In genomic region chr6:53125276-53125675, GRCh38 we compare ENCODE assay signal across 31 cellular contexts. TPM values are rescaled to one million over a fixed set of nuclear protein-coding genes. Genes with fewer than 3 reads are reported as not detected.
DNase-seq lines count a peak whose midpoint lies in the region; ATAC-seq and TF ChIP-seq lines count a peak whose summit lies in the region.
"Had no signal": no experiment of that assay in that cellular context is flagged by ENCODE, and none has a peak within 500 bp of the region (broad histone marks: within the 10 kb centered on the region; RNA-seq: fewer than 3 reads in every experiment).

No MANE protein-coding gene starts in this region.

- no peak overlapping the region for H3K23ac ChIP-seq in trophoblast cell (ENCODE audit: low read length)

- H3K4me3 ChIP-seq in trophoblast cell (ENCODE audit: low read depth, low read length) (no peak overlapping the region), heart left ventricle (no peak overlapping the region)
- H3K4me3 ChIP-seq: A549; BLaER1; BLaER1 treated with 17β-estradiol and CSF1 and Interleukin-3, amounts not matched to agents 10 nM and 100 nM had no signal

- no peaks in the 10 kb centered on the region for H3K27me3 ChIP-seq in trophoblast cell (ENCODE audit: insufficient read depth, low read length)
- H3K27me3 ChIP-seq in heart left ventricle, result peaks cover 0 to 6% (median 0%) of the 10 kb centered on the region in 9 donors
- H3K27me3 ChIP-seq: BLaER1; BLaER1 treated with 17β-estradiol and CSF1 and Interleukin-3, amounts not matched to agents 10 nM and 100 nM had no signal

- H2BK5ac ChIP-seq in trophoblast cell (ENCODE audit: low read depth, low read length, poor library complexity), result no peak overlapping the region

- H3K4me2 ChIP-seq in trophoblast cell (ENCODE audit: low read length), result no peak overlapping the region
- H3K4me2 ChIP-seq: A549; BLaER1; BLaER1 treated with 17β-estradiol and CSF1 and Interleukin-3, amounts not matched to agents 10 nM and 100 nM had no signal

- DNase-seq in trophoblast cell, result peak; percentile 81 to 92
- DNase-seq in heart left ventricle, result no peak
- DNase-seq: 8988T; ACHN; AML-193; BE2C; C1 segment of cervical spinal cord; Caco-2; Calu3; CD4-positive, alpha-beta memory T cell; CD4-positive, alpha-beta T cell; CD4-positive, CD25-positive, alpha-beta regulatory T cell; CD8-positive, alpha-beta memory T cell; CD8-positive, alpha-beta T cell; COR-L47; DMS 273 treated with DMSO at 0.1 percent for 48 hours; DMS153; DMS53; DMS79; DMS79 treated with DMSO at 0.1 percent for 48 hours; DND-41; EL had no signal

- H3K4me1 ChIP-seq in trophoblast cell (ENCODE audit: control insufficient read depth in 1 of 2, insufficient read depth in 2 of 2, low read length in 2 of 2) (no peaks in the 10 kb centered on the region), heart left ventricle (no peaks in the 10 kb centered on the region)
- H3K4me1 ChIP-seq: BE2C; BLaER1; BLaER1 treated with 17β-estradiol and CSF1 and Interleukin-3, amounts not matched to agents 10 nM and 100 nM; Caco-2 had no signal

- H3K79me2 ChIP-seq in trophoblast cell (ENCODE audit: control insufficient read depth, insufficient read depth, low read length, poor library complexity), result no peaks in the 10 kb centered on the region

- H2BK120ac ChIP-seq in trophoblast cell (ENCODE audit: insufficient read depth, low read length, poor library complexity), result no peak overlapping the region

- no peak overlapping the region for H3K14ac ChIP-seq in trophoblast cell (ENCODE audit: low read length)

- H3K4ac ChIP-seq in trophoblast cell (ENCODE audit: low read depth, low read length), result no peak overlapping the region

- peaks cover 3% of the 10 kb centered on the region for H3K79me1 ChIP-seq in trophoblast cell (ENCODE audit: low read length)

- H4K8ac ChIP-seq in trophoblast cell (ENCODE audit: low read depth, low read length), result no peak overlapping the region

- no peak overlapping the region for H3K9ac ChIP-seq in trophoblast cell (ENCODE audit: low read length)
- H3K9ac ChIP-seq: BLaER1; BLaER1 treated with 17β-estradiol and CSF1 and Interleukin-3, amounts not matched to agents 10 nM and 100 nM had no signal

- H2AK5ac ChIP-seq in trophoblast cell (ENCODE audit: low read length), result no peak overlapping the region

- no peaks in the 10 kb centered on the region for H3K9me3 ChIP-seq in trophoblast cell (ENCODE audit: insufficient read depth, low read depth, low read length)
- no peaks in the 10 kb centered on the region for H3K9me3 ChIP-seq in heart left ventricle
- H3K9me3 ChIP-seq: A549; BE2C; BLaER1; BLaER1 treated with 17β-estradiol and CSF1 and Interleukin-3, amounts not matched to agents 10 nM and 100 nM; Caco-2 had no signal

- TF ChIP-seq POLR2A in heart left ventricle (IDR thresholded peaks at IDR 0.05), result no peak

- TF ChIP-seq CTCF in heart left ventricle (IDR thresholded peaks at IDR 0.05), result no peak

- H4K91ac ChIP-seq in trophoblast cell (ENCODE audit: low read depth, low read length), result no peak overlapping the region

- H3K18ac ChIP-seq in trophoblast cell (ENCODE audit: low read length), result no peak overlapping the region

- WGBS in trophoblast cell (ENCODE audit: extremely low coverage, insufficient coverage, insufficient read length), result no CpG with 5 or more reads among the region's 4 CpGs
- 82 to 95% (median 92%) methylated on average over 4 of the region's 4 CpGs for WGBS in heart left ventricle, 4 donors

- ATAC-seq in heart left ventricle, result no peak
- ATAC-seq: A549; CD8-positive, alpha-beta T cell had no signal

- no peak overlapping the region for H2BK12ac ChIP-seq in trophoblast cell (ENCODE audit: low read length)

- no peak overlapping the region for H3K27ac ChIP-seq in trophoblast cell (ENCODE audit: low read depth, low read length)
- H3K27ac ChIP-seq in heart left ventricle, result no peak overlapping the region
- H3K27ac ChIP-seq: 22Rv1; A549; BLaER1; BLaER1 treated with 17β-estradiol and CSF1 and Interleukin-3, amounts not matched to agents 10 nM and 100 nM; C4-2B had no signal

- intact Hi-C loops in heart left ventricle (cut with DNase I), result no loop called here

- no peak overlapping the region for H2AFZ ChIP-seq in trophoblast cell (ENCODE audit: insufficient read depth, low read length, poor library complexity)

- no peak overlapping the region for H4K12ac ChIP-seq in trophoblast cell (ENCODE audit: low read depth, low read length)

- H3K36me3 ChIP-seq in trophoblast cell (ENCODE audit: control insufficient read depth in 1 of 2, insufficient read depth in 2 of 2, low read length in 2 of 2), result peaks cover 0 to 2% of the 10 kb centered on the region in 2 experiments
- no peaks in the 10 kb centered on the region for H3K36me3 ChIP-seq in heart left ventricle
- H3K36me3 ChIP-seq: BE2C; BLaER1; BLaER1 treated with 17β-estradiol and CSF1 and Interleukin-3, amounts not matched to agents 10 nM and 100 nM had no signal

RNA-seq across cellular contexts. Expression of gene GCM1, which starts 23.4 kb away (rescaled TPM):
- polyA plus RNA-seq in trophoblast cell (2013), result 88.6 and 98.7 TPM in 2 replicates
- not detected for total RNA-seq in heart left ventricle
- polyA plus RNA-seq in heart left ventricle, result under 1 TPM in 1 of 2 donors, not detected in 1; 0.03 TPM
- total RNA-seq: A172; CD8-positive, alpha-beta memory T cell had no signal
- polyA plus RNA-seq: AG04450; BJ; CD14-positive monocyte; CD4-positive, alpha-beta memory T cell; CD8-positive, alpha-beta memory T cell had no signal

Comparison
In these comparisons a context has a peak if more than half of its experiments do, and no peak if none do; other contexts are left out.
1. DNase-seq: peak in trophoblast cell (2 of 2); none in heart left ventricle (0 of 5).